In genomic region chr6:100099189-100100074, GRCh38 we compare ENCODE assay signal across 8 cellular contexts.
DNase-seq lines count a peak whose midpoint lies in the region; ATAC-seq, FAIRE-seq and TF ChIP-seq lines count a peak whose summit lies in the region.

No MANE protein-coding gene starts in this region.

- no peak for ATAC-seq in HG03457 (IDR thresholded peaks at IDR 0.05; ENCODE audit: unreplicated experiment)

- peak; percentile 89 for FAIRE-seq in kidney (lab: Jason Lieb, UNC)

- DNase-seq in ELR (ENCODE audit: low read depth) = peak; percentile 63
- peak; percentile 29 for DNase-seq in Jurkat, Clone E6-1 (ENCODE audit: low read depth, low spot score)
- peak; percentile 35 for DNase-seq in SKM-1 treated with dmso at 0.1 percent for 144 hours (lab: John Stamatoyannopoulos, UW; ENCODE audit: unreplicated experiment)
- DNase-seq in kidney = no peak
- DNase-seq in nucleus accumbens (lab: John Stamatoyannopoulos, UW) = no peak
- no peak for DNase-seq in activated gamma-delta T cell (lab: John Stamatoyannopoulos, UW)
- no peak for DNase-seq in activated CD4-positive, alpha-beta T cell treated with anti-CD3 and anti-CD28 coated beads for 4 hours

- no peak overlapping the region for H3K27ac ChIP-seq in kidney (ENCODE audit: low read depth in 2 of 2, low read length in 2 of 2)

- peak; percentile 29 for TF ChIP-seq CTCF in kidney (IDR thresholded peaks at IDR 0.05; ENCODE audit: borderline replicate concordance, extremely low read depth, insufficient read depth)

- no peak overlapping the region for H3K4me3 ChIP-seq in Jurkat, Clone E6-1 (ENCODE audit: low read length)
- H3K4me3 ChIP-seq in kidney (ENCODE audit: low read length in 2 of 2) = no peak overlapping the region

- intact Hi-C loops in kidney (cut with DNase I) = no loop called here

- H3K4me1 ChIP-seq in kidney (ENCODE audit: control insufficient read depth in 1 of 2, insufficient read depth in 1 of 2, low read depth in 1 of 2, low read length in 2 of 2) = no peaks in the 10 kb centered on the region

- no peaks in the 10 kb centered on the region for H3K36me3 ChIP-seq in kidney (ENCODE audit: control insufficient read depth in 1 of 2, insufficient read depth in 2 of 2, low read length in 2 of 2)

- H3K9me3 ChIP-seq in kidney (ENCODE audit: control insufficient read depth in 1 of 2, low read length in 2 of 2) = no peaks in the 10 kb centered on the region

- H3K9ac ChIP-seq in kidney (ENCODE audit: low read length in 2 of 2) = no peak overlapping the region

Comparison
In these comparisons a context has a peak if more than half of its experiments do, and no peak if none do; other contexts are left out.
1. DNase-seq: peak in ELR (single experiment), Jurkat, Clone E6-1 (single experiment) and SKM-1 treated with dmso at 0.1 percent for 144 hours (single experiment); none in kidney (single experiment), nucleus accumbens (0 of 56), activated gamma-delta T cell (single experiment) and activated CD4-positive, alpha-beta T cell treated with anti-CD3 and anti-CD28 coated beads for 4 hours (0 of 2).